ENCODE assay signal across 33 cellular contexts in the genomic region with DNA sequence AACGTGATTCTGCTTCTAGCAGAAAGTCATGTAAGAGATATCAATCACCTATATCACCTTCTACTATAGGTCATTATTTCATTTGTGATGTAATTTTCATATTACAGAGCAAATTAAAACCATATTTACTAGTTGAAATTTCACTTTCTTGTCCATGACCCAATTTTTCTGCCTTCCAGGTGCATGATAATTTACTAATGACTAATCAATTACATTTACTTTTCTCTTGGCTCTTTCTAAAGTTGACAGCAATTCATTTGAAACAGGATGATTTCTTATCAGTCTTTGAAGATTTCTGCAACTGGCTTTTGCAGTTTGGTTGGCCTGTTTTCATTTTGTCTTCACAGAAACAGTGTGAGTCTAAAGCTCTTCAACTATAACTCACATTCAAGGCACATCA.
"Had no signal": no experiment of that assay in that cellular context is flagged by ENCODE, and none has a peak within 500 bp of the region (broad histone marks: within the 10 kb centered on the region; RNA-seq: fewer than 3 reads in every experiment).

No MANE protein-coding gene starts in this region.

- H3K4me1 ChIP-seq: Peyer's patch had no signal

- H3K4me1 Mint-ChIP-seq: activated B cell treated with CpG ODN at 0.5 μM for 24 hours, brain had no signal

- H3K27me3 ChIP-seq: adrenal gland, Peyer's patch, SJSA1 had no signal

- H3K9me3 Mint-ChIP-seq: activated B cell treated with CpG ODN at 0.5 μM for 24 hours; activated CD4-positive, alpha-beta memory T cell treated with anti-CD3 and anti-CD28 coated beads for 36 hours; activated naive CD4-positive, alpha-beta T cell treated with anti-CD3 and anti-CD28 coated beads for 36 hours; activated naive CD4-positive, alpha-beta T cell treated with anti-CD3 and anti-CD28 coated beads, Interleukin-2, amount 50 U/mL, for 72 hours; activated T-helper 1 cell treated with anti-CD3 and anti-CD28 coated beads, Interleukin-12 subunit alpha, Interleukin-12 subunit beta, Interleukin-2, Interleukin-4 antibody, amounts not matched to agents 30 ng/mL and 10 ng/mL and 1 ng/mL, durations not matched to agents 14 hours and 24 hours and 36 hours; brain had no signal

- H3K4me3 ChIP-seq: adrenal gland, Peyer's patch, SJSA1 had no signal

- H3K27ac ChIP-seq: adrenal gland, Peyer's patch, SJSA1, VCaP had no signal

- DNase-seq: activated B cell treated with CpG ODN at 0.5 μM for 24 hours; activated CD4-positive, alpha-beta memory T cell treated with anti-CD3 and anti-CD28 coated beads for 36 hours; activated CD4-positive, alpha-beta T cell treated with anti-CD3 and anti-CD28 coated beads for 4 hours; activated CD4-positive, alpha-beta T cell treated with anti-CD3 and anti-CD28 coated beads, Interleukin-2, amount 50 U/mL, for 1 hour; activated CD4-positive, CD25-positive, alpha-beta regulatory T cell treated with anti-CD3 and anti-CD28 coated beads, Interleukin-2, amount 50 U/mL, for 72 hours; activated CD8-positive, alpha-beta memory T cell treated with anti-CD3 and anti-CD28 coated beads, Interleukin-2, amount 50 U/mL, for 4 hours; activated gamma-delta T cell treated with Interleukin-2 at 50 U/mL for 16 hours; activated naive CD4-positive, alpha-beta T cell treated with anti-CD3 and anti-CD28 coated beads for 36 hours; adrenal gland; central memory CD4-positive, alpha-beta T cell; MM.1S; MV-4-11; NCI-H1092; NCI-H1436 treated with DMSO at 0.1 percent for 48 hours; NCI-H187; NCI-H2029 treated with DMSO at 0.1 percent for 48 hours; NCI-H2107; NCI-H2171; NCI-H510A; NCI-H526; NCI-H748 treated with DMSO at 0.1 percent for 48 hours; NK-92 treated with Interleukin-12 subunit alpha and Interleukin-12 subunit beta, amount 100 ng/mL, for 24 hours; Peyer's patch; RPMI8226; SHP77 treated with DMSO at 0.1 percent for 48 hours; SW 1271; T-helper 1 cell; T-helper 9 cell had no signal

- H3K27me3 Mint-ChIP-seq: activated B cell treated with CpG ODN at 0.5 μM for 24 hours; activated CD4-positive, alpha-beta memory T cell treated with anti-CD3 and anti-CD28 coated beads for 36 hours; brain had no signal

- H3K9me3 ChIP-seq: adrenal gland, Peyer's patch, SJSA1 had no signal

- H3K36me3 Mint-ChIP-seq: activated naive CD4-positive, alpha-beta T cell treated with anti-CD3 and anti-CD28 coated beads, Interleukin-2, amount 50 U/mL, for 72 hours had no signal

- H3K27ac Mint-ChIP-seq: activated B cell treated with CpG ODN at 0.5 μM for 24 hours; activated CD4-positive, alpha-beta memory T cell treated with anti-CD3 and anti-CD28 coated beads for 36 hours; activated naive CD4-positive, alpha-beta T cell treated with anti-CD3 and anti-CD28 coated beads for 36 hours; activated T-helper 1 cell treated with anti-CD3 and anti-CD28 coated beads, Interleukin-12 subunit alpha, Interleukin-12 subunit beta, Interleukin-2, Interleukin-4 antibody, amounts not matched to agents 30 ng/mL and 10 ng/mL and 1 ng/mL, durations not matched to agents 14 hours and 24 hours and 36 hours had no signal

- H3K4me3 Mint-ChIP-seq: activated B cell treated with CpG ODN at 0.5 μM for 24 hours; activated CD4-positive, alpha-beta memory T cell treated with anti-CD3 and anti-CD28 coated beads for 36 hours; activated naive CD4-positive, alpha-beta T cell treated with anti-CD3 and anti-CD28 coated beads for 36 hours; activated T-helper 1 cell treated with anti-CD3 and anti-CD28 coated beads, Interleukin-12 subunit alpha, Interleukin-12 subunit beta, Interleukin-2, Interleukin-4 antibody, amounts not matched to agents 30 ng/mL and 10 ng/mL and 1 ng/mL, durations not matched to agents 14 hours and 24 hours and 36 hours; brain had no signal
